19 cellular contexts compared by ENCODE assay signal in the genomic region with DNA sequence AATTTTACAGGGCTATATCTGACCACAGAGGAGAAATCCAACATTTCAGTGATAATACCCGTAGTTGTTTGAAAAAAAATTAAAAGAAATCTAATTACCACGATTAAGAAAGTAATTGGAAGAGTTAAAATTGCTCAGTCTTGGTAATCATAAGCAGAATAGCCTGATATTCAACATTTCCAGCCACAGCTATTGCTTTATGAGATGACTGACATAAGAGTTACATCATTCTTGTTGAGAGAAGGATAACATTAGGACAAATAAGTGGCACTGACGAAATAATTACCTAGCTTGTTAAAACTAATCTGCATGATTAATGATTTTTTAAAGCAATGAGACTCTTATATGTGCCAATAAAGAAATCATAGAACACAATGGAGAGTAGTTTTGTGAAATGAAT.
DNase-seq lines count a peak whose midpoint lies in the region; ATAC-seq and TF ChIP-seq lines count a peak whose summit lies in the region.
"Had no signal": no experiment of that assay in that cellular context is flagged by ENCODE, and none has a peak within 500 bp of the region (broad histone marks: within the 10 kb centered on the region; RNA-seq: fewer than 3 reads in every experiment).

No MANE protein-coding gene starts in this region.

- no peak for TF ChIP-seq CTCF in body of pancreas (IDR thresholded peaks at IDR 0.05)

- DNase-seq in DMS53 (lab: John Stamatoyannopoulos, UW) (peak; percentile 30), DMS53 treated with DMSO at 0.1 percent for 48 hours (lab: John Stamatoyannopoulos, UW; ENCODE audit: unreplicated experiment) (no peak), body of pancreas (no peak), NCI-H82 treated with DMSO at 0.1 percent for 48 hours (lab: John Stamatoyannopoulos, UW; ENCODE audit: unreplicated experiment) (no peak)
- DNase-seq: 8988T; ACHN; AML-193; BE2C; CD4-positive, alpha-beta T cell; CD8-positive, alpha-beta memory T cell; DMS 273 treated with DMSO at 0.1 percent for 48 hours; DND-41; GM23248; H7; HCEC 1CT had no signal

- no peaks in the 10 kb centered on the region for H3K9me3 ChIP-seq in body of pancreas
- H3K9me3 ChIP-seq: A549, BE2C had no signal

- H3K27ac ChIP-seq in body of pancreas, result no peak overlapping the region
- H3K27ac ChIP-seq: A549; BLaER1 treated with 17β-estradiol and CSF1 and Interleukin-3, amounts not matched to agents 10 nM and 100 nM; GM23248 had no signal

- intact Hi-C loops in body of pancreas (cut with DNase I), result no loop called here

- no peak overlapping the region for H3K4me3 ChIP-seq in body of pancreas
- H3K4me3 ChIP-seq: A549; BLaER1 treated with 17β-estradiol and CSF1 and Interleukin-3, amounts not matched to agents 10 nM and 100 nM; GM23248 had no signal

- TF ChIP-seq POLR2A in body of pancreas (IDR thresholded peaks at IDR 0.05), result no peak

- 23 to 37% methylated on average over 3 of the region's 3 CpGs for WGBS in body of pancreas, 2 donors

- peak; percentile 60 for ATAC-seq in body of pancreas
- ATAC-seq in esophagus mucosa, result peak; percentile 37
- no peak for ATAC-seq in GM21526 (IDR thresholded peaks at IDR 0.05; ENCODE audit: low FRiP score, unreplicated experiment)
- ATAC-seq: A549 had no signal

- H3K4me1 ChIP-seq in body of pancreas, result peaks cover 3% of the 10 kb centered on the region
- H3K4me1 ChIP-seq: A549; BE2C; BLaER1 treated with 17β-estradiol and CSF1 and Interleukin-3, amounts not matched to agents 10 nM and 100 nM had no signal

- no peaks in the 10 kb centered on the region for H3K36me3 ChIP-seq in body of pancreas (replicated peaks in 1 of 2; ENCODE audit: insufficient read depth in 1 of 2, low read depth in 2 of 2)
- H3K36me3 ChIP-seq: BE2C; BLaER1 treated with 17β-estradiol and CSF1 and Interleukin-3, amounts not matched to agents 10 nM and 100 nM had no signal

- no peaks in the 10 kb centered on the region for H3K27me3 ChIP-seq in body of pancreas
- H3K27me3 ChIP-seq: BE2C; BLaER1 treated with 17β-estradiol and CSF1 and Interleukin-3, amounts not matched to agents 10 nM and 100 nM had no signal
